ENCODE assay signal across 26 cellular contexts in genomic region chr3:148970311-148970710, GRCh38. TPM values are rescaled to one million over a fixed set of nuclear protein-coding genes. Genes with fewer than 3 reads are reported as not detected.
DNase-seq lines count a peak whose midpoint lies in the region; ATAC-seq and TF ChIP-seq lines count a peak whose summit lies in the region.
"Had no signal": no experiment of that assay in that cellular context is flagged by ENCODE, and none has a peak within 500 bp of the region (broad histone marks: within the 10 kb centered on the region; RNA-seq: fewer than 3 reads in every experiment).

No MANE protein-coding gene starts in this region.

- H3K4me1 ChIP-seq in IMR-90 (ENCODE audit: control insufficient read depth, insufficient read depth, low read length) (peaks cover 3% of the 10 kb centered on the region; the same call in 1 of the 2 replicates), thoracic aorta (ENCODE audit: control insufficient read depth in 1 of 2, low read depth in 2 of 2) (peaks cover 12 to 29% of the 10 kb centered on the region in 2 donors)
- H3K4me1 ChIP-seq: A549; BLaER1 treated with 17β-estradiol and CSF1 and Interleukin-3, amounts not matched to agents 10 nM and 100 nM; SJCRH30 had no signal

- peak overlapping the region; percentile 53 to 75 (median 75) for H3K27ac Mint-ChIP-seq in nephron
- H3K27ac Mint-ChIP-seq: CD4-positive, alpha-beta T cell; H9; HFFc6; IgD-negative memory B cell had no signal

- H3K4ac ChIP-seq in IMR-90 (ENCODE audit: low read depth, low read length): no peak overlapping the region

- no peak for TF ChIP-seq RAD21 in IMR-90 (IDR thresholded peaks at IDR 0.05; ENCODE audit: low read length)

- CTCF ChIA-PET in IMR-90 (lab: Yijun Ruan, JAX): interaction anchor here (1.0 to 1.2 kb wide), 2 partner anchors 10 to 15 kb away, joined by 3 read pairs; no protein-coding TSS in a partner anchor

- no peak for TF ChIP-seq POLR2A in IMR-90 (IDR thresholded peaks at IDR 0.05; ENCODE audit: low read depth, low read length)

- no peaks in the 10 kb centered on the region for H3K79me1 ChIP-seq in IMR-90 (ENCODE audit: low read depth in 1 of 2, low read length in 2 of 2)

- POLR2A ChIA-PET in IMR-90 (lab: Charles Lee; ENCODE audit: unreplicated experiment): no interaction called here

- H3K27me3 Mint-ChIP-seq in nephron (ENCODE audit: low read depth): no peaks in the 10 kb centered on the region
- H3K27me3 Mint-ChIP-seq: CD4-positive, alpha-beta T cell; IgD-negative memory B cell had no signal

- H3K27ac ChIP-seq in IMR-90 (ENCODE audit: insufficient read depth, low read length) (no peak overlapping the region), WERI-Rb-1 (peak overlapping the region; percentile 22), thoracic aorta (peak overlapping the region; percentile 4 to 57)
- H3K27ac ChIP-seq: A549; BLaER1 treated with 17β-estradiol and CSF1 and Interleukin-3, amounts not matched to agents 10 nM and 100 nM; KMS-11; PC-9; SJCRH30 had no signal

- H2BK120ac ChIP-seq in IMR-90 (ENCODE audit: low read depth, low read length): no peak overlapping the region

- ATAC-seq in IMR-90 (ENCODE audit: low read depth) (no peak), thoracic aorta (ENCODE audit: insufficient number of reproducible peaks, low FRiP score, low read depth) (no peak), HG02798 (IDR thresholded peaks at IDR 0.05; ENCODE audit: poor library complexity, unreplicated experiment) (no peak)
- ATAC-seq: A549, Right ventricle myocardium inferior, SK-N-SH treated with all-trans-retinoic acid at 6 μM for 48 hours had no signal

- no peaks in the 10 kb centered on the region for H3K9me1 ChIP-seq in IMR-90 (ENCODE audit: insufficient read depth, low read length)

- no peak overlapping the region for H3K4me2 ChIP-seq in IMR-90 (ENCODE audit: low read depth, low read length)
- H3K4me2 ChIP-seq: A549; BLaER1 treated with 17β-estradiol and CSF1 and Interleukin-3, amounts not matched to agents 10 nM and 100 nM; KMS-11; PC-9 had no signal

- no peaks in the 10 kb centered on the region for H4K20me1 ChIP-seq in IMR-90 (ENCODE audit: insufficient read depth, low read length)
- H4K20me1 ChIP-seq: BLaER1 treated with 17β-estradiol and CSF1 and Interleukin-3, amounts not matched to agents 10 nM and 100 nM had no signal

- no peak overlapping the region for H4K91ac ChIP-seq in IMR-90 (ENCODE audit: insufficient read depth, low read depth, low read length)

- H3K14ac ChIP-seq in IMR-90 (replicated peaks; ENCODE audit: low read depth, low read length): 0 out of 2 replicates have a peak overlapping the region, but pooled peaks have one; percentile 15

- intact Hi-C loops in IMR-90 (cut with micrococcal nuclease): no loop called here

- H2BK15ac ChIP-seq in IMR-90 (ENCODE audit: low read depth, low read length): no peak overlapping the region

- no peak overlapping the region for H3K18ac ChIP-seq in IMR-90 (ENCODE audit: low read depth, low read length)

- H2AFZ ChIP-seq in IMR-90 (replicated peaks; ENCODE audit: low read length, poor library complexity): no peak overlapping the region
- H2AFZ ChIP-seq: PC-9 had no signal

- no peak for DNase-seq in IMR-90
- peak; percentile 60 for DNase-seq in WERI-Rb-1
- DNase-seq in thoracic aorta (ENCODE audit: low spot score): no peak
- DNase-seq in NCI-H2029 treated with DMSO at 0.1 percent for 48 hours (lab: John Stamatoyannopoulos, UW): no peak
- no peak for DNase-seq in kidney tubule cell (ENCODE audit: low spot score)
- DNase-seq: AML-193; CD4-positive, alpha-beta T cell; H9; HFFc6; NCI-H1092; NCI-H1417 treated with DMSO at 0.1 percent for 48 hours; NCI-H187 treated with DMSO at 0.1 percent for 48 hours; NCI-H2107; NCI-H446; NCI-H524 treated with DMSO at 0.1 percent for 48 hours; NCI-H774; PC-9 had no signal

- H3K23ac ChIP-seq in IMR-90 (ENCODE audit: low read depth, low read length): peak overlapping the region; percentile 42; the same call in 1 of the 2 replicates

- H3K4me1 Mint-ChIP-seq in nephron: peaks cover 31% of the 10 kb centered on the region

- no peak overlapping the region for H2AK9ac ChIP-seq in IMR-90 (replicated peaks; ENCODE audit: low read depth, low read length, poor library complexity)

- H3K56ac ChIP-seq in IMR-90 (ENCODE audit: extremely low read depth, insufficient read depth, low read length): no peak overlapping the region

- H3K36me3 ChIP-seq in IMR-90 (ENCODE audit: control insufficient read depth, insufficient read depth, low read length) (no peaks in the 10 kb centered on the region), WERI-Rb-1 (no peaks in the 10 kb centered on the region), thoracic aorta (no peaks in the 10 kb centered on the region)
- H3K36me3 ChIP-seq: BLaER1 treated with 17β-estradiol and CSF1 and Interleukin-3, amounts not matched to agents 10 nM and 100 nM; SJCRH30 had no signal

- in situ Hi-C loops in IMR-90 (cut with MboI; ENCODE audit: low sequenced_read_pairs): loop anchor here (25.0 kb wide), 1 partner anchor 742 kb away; no protein-coding TSS in a partner anchor

- H3K9me3 ChIP-seq in IMR-90 (ENCODE audit: control insufficient read depth, insufficient read depth, low read length): no peaks in the 10 kb centered on the region
- no peaks in the 10 kb centered on the region for H3K9me3 ChIP-seq in WERI-Rb-1 (ENCODE audit: severe bottlenecking)
- H3K9me3 ChIP-seq in thoracic aorta: no peaks in the 10 kb centered on the region
- H3K9me3 ChIP-seq: A549, SJCRH30 had no signal

- H4K8ac ChIP-seq in IMR-90 (ENCODE audit: low read depth in 2 of 2, low read length in 2 of 2): no peak overlapping the region

- H2AK5ac ChIP-seq in IMR-90 (ENCODE audit: low read depth, low read length): 0 out of 2 replicates have a peak overlapping the region, but pooled peaks have one; percentile 60

- TF ChIP-seq CTCF in IMR-90 (conservative IDR thresholded peaks at IDR 0.05; ENCODE audit: low read depth, low read length) (no peak), WERI-Rb-1 (IDR thresholded peaks at IDR 0.05; ENCODE audit: low read depth, low read length) (no peak), nephron (IDR thresholded peaks at IDR 0.05; ENCODE audit: unreplicated experiment in 3 of 3) (no peak), thoracic aorta (IDR thresholded peaks at IDR 0.05) (no peak)

- H3K4me3 Mint-ChIP-seq in nephron: no peak overlapping the region
- H3K4me3 Mint-ChIP-seq: CD4-positive, alpha-beta T cell; H9; HFFc6; IgD-negative memory B cell had no signal

- 100% methylated on average over 1 of the region's 6 CpGs; no CpG with 5 or more reads in 1 of the 2 experiments for WGBS in IMR-90 (ENCODE audit: extremely low coverage in 2 of 2, insufficient read length in 1 of 2), 2 experiments

- H3K27me3 ChIP-seq in IMR-90 (ENCODE audit: control insufficient read depth, insufficient read depth, low read length) (no peaks in the 10 kb centered on the region), WERI-Rb-1 (ENCODE audit: insufficient read depth, low read depth, severe bottlenecking) (no peaks in the 10 kb centered on the region), thoracic aorta (replicated peaks; ENCODE audit: insufficient read depth) (no peaks in the 10 kb centered on the region)
- H3K27me3 ChIP-seq: BLaER1 treated with 17β-estradiol and CSF1 and Interleukin-3, amounts not matched to agents 10 nM and 100 nM; SJCRH30 had no signal

- no peaks in the 10 kb centered on the region for H3K36me3 Mint-ChIP-seq in nephron (ENCODE audit: low read depth)

- BruUV-seq in IMR-90 (replicated peaks; lab: Mats Ljungman, UMichigan): no TSS peak

- no peak overlapping the region for H2BK5ac ChIP-seq in IMR-90 (ENCODE audit: low read depth, low read length, poor library complexity, severe bottlenecking)

- dilution Hi-C loops in IMR-90 (cut with HindIII; ENCODE audit: low sequenced_read_pairs, unreplicated experiment): no loop called here

- H4K5ac ChIP-seq in IMR-90 (ENCODE audit: low read depth, low read length): no peak overlapping the region

- H3K4me3 ChIP-seq in IMR-90 (ENCODE audit: insufficient read depth, low read depth, low read length): no peak overlapping the region
- peak overlapping the region; percentile 6; the same call in 1 of the 2 replicates for H3K4me3 ChIP-seq in WERI-Rb-1 (ENCODE audit: low read depth, low read length)
- no peak overlapping the region for H3K4me3 ChIP-seq in thoracic aorta
- H3K4me3 ChIP-seq: A549; BLaER1 treated with 17β-estradiol and CSF1 and Interleukin-3, amounts not matched to agents 10 nM and 100 nM; PC-9; SJCRH30 had no signal

- H2BK20ac ChIP-seq in IMR-90 (ENCODE audit: low read depth, low read length): peak overlapping the region; percentile 14

- H3K9ac ChIP-seq in IMR-90 (ENCODE audit: low read depth, low read length): no peak overlapping the region
- H3K9ac ChIP-seq: BLaER1 treated with 17β-estradiol and CSF1 and Interleukin-3, amounts not matched to agents 10 nM and 100 nM; KMS-11 had no signal

- peaks cover 8% of the 10 kb centered on the region for H3K9me3 Mint-ChIP-seq in nephron
- H3K9me3 Mint-ChIP-seq: CD4-positive, alpha-beta T cell; HFFc6; IgD-negative memory B cell had no signal

TF ChIP-seq in IMR-90, 13 proteins besides CTCF, POLR2A, EP300 and RAD21 (continues in another document):
- TF ChIP-seq MXI1 (IDR thresholded peaks at IDR 0.05; ENCODE audit: borderline replicate concordance, low read depth, low read length) (no peak), BHLHE40 (IDR thresholded peaks at IDR 0.05; ENCODE audit: low read depth, low read length) (no peak), RFX5 (IDR thresholded peaks at IDR 0.05; ENCODE audit: low read depth, low read length) (no peak), FOS (IDR thresholded peaks at IDR 0.05; ENCODE audit: low read depth, low read length) (no peak), NFE2L2 (IDR thresholded peaks at IDR 0.05; ENCODE audit: low read depth, low read length) (no peak)
- TF ChIP-seq, protein P1, sequence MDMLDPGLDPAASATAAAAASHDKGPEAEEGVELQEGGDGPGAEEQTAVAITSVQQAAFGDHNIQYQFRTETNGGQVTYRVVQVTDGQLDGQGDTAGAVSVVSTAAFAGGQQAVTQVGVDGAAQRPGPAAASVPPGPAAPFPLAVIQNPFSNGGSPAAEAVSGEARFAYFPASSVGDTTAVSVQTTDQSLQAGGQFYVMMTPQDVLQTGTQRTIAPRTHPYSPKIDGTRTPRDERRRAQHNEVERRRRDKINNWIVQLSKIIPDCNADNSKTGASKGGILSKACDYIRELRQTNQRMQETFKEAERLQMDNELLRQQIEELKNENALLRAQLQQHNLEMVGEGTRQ (IDR thresholded peaks at IDR 0.05; ENCODE audit: low read depth, low read length): no peak

RNA-seq across cellular contexts. Expression of gene GYG1, which starts 21.0 kb away (rescaled TPM):
- total RNA-seq in IMR-90 (2012; rRNA removed) (77.8 and 90.3 TPM in 2 replicates), thoracic aorta (10 to 100 TPM; 72.6 to 89.5 TPM)
- 43.6 and 48.4 TPM in 2 replicates for polyA plus RNA-seq in IMR-90 (2012; rRNA removed)
- 17.9 and 77.6 TPM in 2 replicates for polyA plus RNA-seq in IMR-90 (2012; cell fraction: cytosol; rRNA removed)
- 44.9 and 46.5 TPM in 2 replicates for polyA plus RNA-seq in IMR-90 (2012; cell fraction: nucleus; rRNA removed; ENCODE audit: low replicate concordance)
